In genomic region chr16:2127630-2128276, GRCh38 we compare ENCODE assay signal across 10 cellular contexts. TPM values are rescaled to one million over a fixed set of nuclear protein-coding genes. Genes with fewer than 3 reads are reported as not detected.
DNase-seq lines count a peak whose midpoint lies in the region; ATAC-seq and TF ChIP-seq lines count a peak whose summit lies in the region.
"Not testable (repeated sequence)": the region's sequence is repeated elsewhere in the genome, so short reads cannot be mapped to it uniquely, and the experiment has no call there.
"Had no signal": no experiment of that assay in that cellular context is flagged by ENCODE, and none has a peak within 500 bp of the region (broad histone marks: within the 10 kb centered on the region; RNA-seq: fewer than 3 reads in every experiment).

No MANE protein-coding gene starts in this region.

- not testable (repeated sequence) for H3K36me3 Mint-ChIP-seq in type B pancreatic cell

- ATAC-seq in esophagus mucosa (peak; percentile 51), left colon (peak; percentile 75), psoas muscle (peak in 3 of 4 donors; percentile 17 to 23 (median 21))

- CTCF ChIA-PET in RWPE1 (lab: Yijun Ruan, JAX): interaction anchor here (0.7 kb wide), 1 partner anchor 51 kb away, joined by 3 read pairs; no protein-coding TSS in a partner anchor

- H3K27me3 ChIP-seq in ascending aorta; psoas muscle (ENCODE audit: insufficient read depth in 3 of 3, low read length in 2 of 3): not testable (repeated sequence)

- peak overlapping the region in 1 of 2 donors; percentile 62 for H3K4me3 ChIP-seq in ascending aorta
- H3K4me3 ChIP-seq in psoas muscle: peak overlapping the region; percentile 62

- not testable (repeated sequence) for H3K27me3 Mint-ChIP-seq in type B pancreatic cell

- DNase-seq in DMS153 (lab: John Stamatoyannopoulos, UW): peak; percentile 69
- peak; percentile 73 for DNase-seq in NCI-H146 (lab: John Stamatoyannopoulos, UW)
- not testable (repeated sequence) for DNase-seq in RWPE1 (ENCODE audit: low spot score); ascending aorta (ENCODE audit: low spot score in 2 of 2); type B pancreatic cell (ENCODE audit: extremely low spot score, unreplicated experiment)
- DNase-seq in left colon: peak; percentile 62 to 71
- DNase-seq in psoas muscle: peak; percentile 34 to 77

- H3K27ac Mint-ChIP-seq in type B pancreatic cell: not testable (repeated sequence)

- 8 to 10% (median 8%) methylated on average over 3 of the region's 3 CpGs for WGBS in psoas muscle, 3 donors

- H3K9me3 Mint-ChIP-seq in type B pancreatic cell: not testable (repeated sequence)

- not testable (repeated sequence) for H3K9me3 ChIP-seq in ascending aorta, psoas muscle

- H3K36me3 ChIP-seq in ascending aorta; psoas muscle (ENCODE audit: insufficient read depth in 1 of 2, low read depth in 1 of 2): not testable (repeated sequence)

- H3K4me1 Mint-ChIP-seq in type B pancreatic cell (ENCODE audit: unreplicated experiment): not testable (repeated sequence)

- intact Hi-C loops in ascending aorta (cut with DNase I); left colon (cut with DNase I, micrococcal nuclease); psoas muscle (cut with DNase I): not testable (repeated sequence)

- peak overlapping the region; percentile 99 for H3K27ac ChIP-seq in RWPE1
- peak overlapping the region; percentile 94 to 99 for H3K27ac ChIP-seq in ascending aorta
- H3K27ac ChIP-seq in psoas muscle: peak overlapping the region; percentile 99

- POLR2A ChIA-PET in RWPE1 (lab: Yijun Ruan, JAX; ENCODE audit: low non-redundant PET): not testable (repeated sequence)

- peaks cover 30 to 58% of the 10 kb centered on the region in 2 donors for H3K4me1 ChIP-seq in ascending aorta
- H3K4me1 ChIP-seq in psoas muscle: peaks cover 57% of the 10 kb centered on the region

- TF ChIP-seq CTCF in RWPE1 (conservative IDR thresholded peaks at IDR 0.05; ENCODE audit: low read depth); ascending aorta (IDR thresholded peaks at IDR 0.05); psoas muscle (IDR thresholded peaks at IDR 0.05); type B pancreatic cell (conservative IDR thresholded peaks at IDR 0.05): not testable (repeated sequence)

- H3K4me3 Mint-ChIP-seq in type B pancreatic cell: peak overlapping the region; percentile 65

RNA-seq across cellular contexts. Expression of gene PKD1, which starts 7.9 kb away (rescaled TPM):
- 551 TPM for total RNA-seq in ascending aorta
- 34.8 TPM for total RNA-seq in esophagus mucosa
- total RNA-seq in left colon: 10 to 100 TPM; 75.1 to 76.7 TPM
- 100 to 1,000 TPM in 1 of 4 donors, 10 to 100 TPM in 3; 59.1 to 123 (median 86.0) TPM for total RNA-seq in psoas muscle
- polyA plus RNA-seq in psoas muscle: 10 to 100 TPM; 33.9 to 93.3 (median 58.4) TPM
- 76.2 and 131 TPM in 2 replicates for total RNA-seq in type B pancreatic cell (ENCODE audit: low replicate concordance)

RNA-seq across cellular contexts. Expression of gene RAB26, which starts 20.7 kb away (rescaled TPM):
- total RNA-seq in ascending aorta (not detected), esophagus mucosa (6.0 TPM), left colon (10 to 100 TPM; 24.9 to 27.2 TPM), psoas muscle (1 to 10 TPM in 1 of 4 donors, under 1 TPM in 3; 0.32 to 1.7 (median 0.83) TPM), type B pancreatic cell (ENCODE audit: low replicate concordance) (7.4 and 9.9 TPM in 2 replicates)
- under 1 TPM; 0.17 to 0.31 (median 0.21) TPM for polyA plus RNA-seq in psoas muscle
- total RNA-seq: activated T-cell treated with anti-CD3 and anti-CD28 coated beads, Interleukin-2, amount 50 U/mL, for 4 hours; mesenteric fat pad had no signal

RNA-seq across cellular contexts. Expression of gene TRAF7, which starts 27.8 kb away (rescaled TPM):
- total RNA-seq in ascending aorta (39.6 TPM), esophagus mucosa (96.6 TPM), left colon (10 to 100 TPM; 94.5 to 99.8 TPM), psoas muscle (10 to 100 TPM; 15.6 to 47.5 (median 38.9) TPM), type B pancreatic cell (ENCODE audit: low replicate concordance) (71.0 and 81.6 TPM in 2 replicates)
- polyA plus RNA-seq in psoas muscle: 10 to 100 TPM; 20.8 to 39.1 (median 27.3) TPM

Comparison
In these comparisons a context has a peak if more than half of its experiments do, and no peak if none do; other contexts are left out.
1. ATAC-seq: peak in every context shown above with its lines; median percentile 75 in left colon; 51 in esophagus mucosa; 21 in psoas muscle.